Comparison of ENCODE assay signal across 8 cellular contexts in the genomic region with DNA sequence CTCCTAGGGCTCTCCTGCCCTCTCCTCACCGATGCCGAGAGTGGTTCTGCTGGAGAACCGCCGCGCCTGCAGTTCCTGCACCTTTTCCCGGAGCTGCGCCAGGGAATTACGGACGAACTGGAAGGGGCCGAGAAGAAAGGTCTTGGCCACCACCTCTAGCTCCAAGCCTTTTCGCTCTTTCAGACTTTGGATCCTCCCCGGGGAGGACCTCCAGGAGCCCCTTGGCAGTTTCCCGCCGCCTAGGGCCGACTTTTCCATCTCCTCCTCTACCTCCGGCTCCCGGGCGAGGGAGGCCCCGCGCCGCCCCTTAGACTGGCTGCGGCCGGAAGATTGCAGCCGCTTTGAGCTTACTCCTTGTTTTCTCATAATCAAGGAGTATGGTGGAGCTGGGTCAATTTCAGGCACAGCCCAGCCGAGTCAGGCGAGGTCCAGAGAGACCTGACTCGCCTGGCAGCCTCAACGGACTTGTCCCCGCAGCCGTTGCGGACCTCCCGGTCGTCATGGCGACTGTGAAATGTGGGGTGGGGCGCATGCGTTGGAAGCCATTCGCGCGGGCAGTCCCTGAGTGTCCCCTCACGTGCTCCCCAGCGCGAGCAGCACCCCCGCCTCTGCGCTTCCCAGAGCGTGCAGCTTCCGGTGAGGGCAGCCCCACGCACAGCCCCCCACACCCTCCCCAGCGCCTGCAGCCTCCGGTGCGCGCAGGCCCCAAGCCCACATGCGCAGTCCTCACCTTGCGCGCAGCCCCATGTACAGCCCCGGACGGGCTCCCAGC. TPM values are rescaled to one million over a fixed set of nuclear protein-coding genes. Genes with fewer than 3 reads are reported as not detected.
A peak's percentile ranks its signal among the peaks of the same experiment; 100 is the strongest.
DNase-seq lines count a peak whose midpoint lies in the region; ATAC-seq and TF ChIP-seq lines count a peak whose summit lies in the region.

A gene (minus strand): TSS at position 466 of the 772 bp plus-strand sequence. CDS start 100 bp downstream, at position 366.

- H3K4me1 Mint-ChIP-seq in activated T-helper 1 cell treated with anti-CD3 and anti-CD28 coated beads, Interleukin-12 subunit alpha, Interleukin-12 subunit beta, Interleukin-2, Interleukin-4 antibody, amounts not matched to agents 30 ng/mL and 10 ng/mL and 1 ng/mL, durations not matched to agents 14 hours and 24 hours and 36 hours (ENCODE audit: low read depth), result peaks cover 5% of the 10 kb centered on the region
- H3K4me1 Mint-ChIP-seq in naive B cell, result peaks cover 16 to 29% (median 18%) of the 10 kb centered on the region in 3 donors

- H3K36me3 Mint-ChIP-seq in activated T-helper 1 cell treated with anti-CD3 and anti-CD28 coated beads, Interleukin-12 subunit alpha, Interleukin-12 subunit beta, Interleukin-2, Interleukin-4 antibody, amounts not matched to agents 30 ng/mL and 10 ng/mL and 1 ng/mL, durations not matched to agents 14 hours and 24 hours and 36 hours (ENCODE audit: low read depth), result no peaks in the 10 kb centered on the region
- no peaks in the 10 kb centered on the region for H3K36me3 Mint-ChIP-seq in naive B cell

- peaks cover 42% of the 10 kb centered on the region for H3K27me3 Mint-ChIP-seq in activated T-helper 1 cell treated with anti-CD3 and anti-CD28 coated beads, Interleukin-12 subunit alpha, Interleukin-12 subunit beta, Interleukin-2, Interleukin-4 antibody, amounts not matched to agents 30 ng/mL and 10 ng/mL and 1 ng/mL, durations not matched to agents 14 hours and 24 hours and 36 hours (ENCODE audit: insufficient read depth)
- peaks cover 15 to 26% (median 21%) of the 10 kb centered on the region in 3 donors for H3K27me3 Mint-ChIP-seq in naive B cell

- DNase-seq in GM12865 (ENCODE audit: low read depth) (peak; percentile 52), NCI-H524 treated with DMSO at 0.1 percent for 48 hours (lab: John Stamatoyannopoulos, UW) (peak; percentile 59), fibroblast of pulmonary artery (ENCODE audit: low read depth) (peak; percentile 64), naive B cell (peak; percentile 22)
- peak; percentile 11 for DNase-seq in activated T-helper 1 cell treated with anti-CD3 and anti-CD28 coated beads, Interleukin-12 subunit alpha, Interleukin-12 subunit beta, Interleukin-2, Interleukin-4 antibody, amounts not matched to agents 30 ng/mL and 10 ng/mL and 1 ng/mL, durations not matched to agents 14 hours and 24 hours and 36 hours (ENCODE audit: low spot score)
- peak; percentile 20 for DNase-seq in stimulated activated naive CD4-positive, alpha-beta T cell treated with Interleukin-2 at 50 U/mL for 16 hours (lab: John Stamatoyannopoulos, UW)

- ATAC-seq in HG03095 (IDR thresholded peaks at IDR 0.05; ENCODE audit: unreplicated experiment) (peak; percentile 50), naive B cell (ENCODE audit: low read depth in 2 of 2) (peak; percentile 58 to 74), HG03045 (IDR thresholded peaks at IDR 0.05; ENCODE audit: unreplicated experiment) (no peak)

- TF ChIP-seq CTCF in GM12865 (IDR thresholded peaks at IDR 0.05; ENCODE audit: insufficient read depth, low read depth, low read length, missing control alignments) (no peak), fibroblast of pulmonary artery (IDR thresholded peaks at IDR 0.05; ENCODE audit: low read length, missing control alignments) (no peak)

- no peak within 1 kb of the TSS for H3K27ac Mint-ChIP-seq in activated T-helper 1 cell treated with anti-CD3 and anti-CD28 coated beads, Interleukin-12 subunit alpha, Interleukin-12 subunit beta, Interleukin-2, Interleukin-4 antibody, amounts not matched to agents 30 ng/mL and 10 ng/mL and 1 ng/mL, durations not matched to agents 14 hours and 24 hours and 36 hours
- peak within 1 kb of the TSS in 2 of 6 donors; percentile 16 to 47 for H3K27ac Mint-ChIP-seq in naive B cell

- no peaks in the 10 kb centered on the region for H3K9me3 Mint-ChIP-seq in activated T-helper 1 cell treated with anti-CD3 and anti-CD28 coated beads, Interleukin-12 subunit alpha, Interleukin-12 subunit beta, Interleukin-2, Interleukin-4 antibody, amounts not matched to agents 30 ng/mL and 10 ng/mL and 1 ng/mL, durations not matched to agents 14 hours and 24 hours and 36 hours
- H3K9me3 Mint-ChIP-seq in naive B cell, result no peaks in the 10 kb centered on the region

- peak within 1 kb of the TSS; percentile 79 for H3K4me3 Mint-ChIP-seq in activated T-helper 1 cell treated with anti-CD3 and anti-CD28 coated beads, Interleukin-12 subunit alpha, Interleukin-12 subunit beta, Interleukin-2, Interleukin-4 antibody, amounts not matched to agents 30 ng/mL and 10 ng/mL and 1 ng/mL, durations not matched to agents 14 hours and 24 hours and 36 hours
- H3K4me3 Mint-ChIP-seq in naive B cell, result peak within 1 kb of the TSS; percentile 85 to 93 (median 91)

- intact Hi-C loops in activated T-helper 1 cell treated with anti-CD3 and anti-CD28 coated beads, Interleukin-12 subunit alpha, Interleukin-12 subunit beta, Interleukin-2, Interleukin-4 antibody, amounts not matched to agents 30 ng/mL and 10 ng/mL and 1 ng/mL, durations not matched to agents 14 hours and 24 hours and 36 hours (cut with micrococcal nuclease), result no loop called here

- H3K4me3 ChIP-seq in GM12865 (ENCODE audit: low read depth, low read length) (peak within 1 kb of the TSS; percentile 59), fibroblast of pulmonary artery (replicated peaks; ENCODE audit: low read depth, low read length) (peak within 1 kb of the TSS; percentile 66)

RNA-seq across cellular contexts. Expression of the gene that starts here (rescaled TPM):
- total RNA-seq in activated T-helper 1 cell treated with anti-CD3 and anti-CD28 coated beads, Interleukin-12 subunit alpha, Interleukin-12 subunit beta, Interleukin-2, Interleukin-4 antibody, amounts not matched to agents 30 ng/mL and 10 ng/mL and 1 ng/mL, durations not matched to agents 14 hours and 24 hours and 36 hours, result 0.22 and 0.36 TPM in 2 replicates
- polyA plus RNA-seq in naive B cell (ENCODE audit: low read depth in 6 of 6), result under 1 TPM in 2 of 6 donors, not detected in 4; 0.25 to 0.26 TPM

Comparison
In these comparisons a context has a peak if more than half of its experiments do, and no peak if none do; other contexts are left out.
1. Peak in DNase-seq in activated T-helper 1 cell treated with anti-CD3 and anti-CD28 coated beads, Interleukin-12 subunit alpha, Interleukin-12 subunit beta, Interleukin-2, Interleukin-4 antibody, amounts not matched to agents 30 ng/mL and 10 ng/mL and 1 ng/mL, durations not matched to agents 14 hours and 24 hours and 36 hours; RNA of the gene not detected or under 1 TPM.
2. Peak in DNase-seq and ATAC-seq in naive B cell; RNA of the gene not detected or under 1 TPM.
3. DNase-seq: peak in every context shown above with its lines; median percentile 64 in fibroblast of pulmonary artery; 59 in NCI-H524 treated with DMSO at 0.1 percent for 48 hours; 52 in GM12865; 22 in naive B cell; 20 in stimulated activated naive CD4-positive, alpha-beta T cell treated with Interleukin-2 at 50 U/mL for 16 hours; 11 in activated T-helper 1 cell treated with anti-CD3 and anti-CD28 coated beads, Interleukin-12 subunit alpha, Interleukin-12 subunit beta, Interleukin-2, Interleukin-4 antibody, amounts not matched to agents 30 ng/mL and 10 ng/mL and 1 ng/mL, durations not matched to agents 14 hours and 24 hours and 36 hours.